ENCODE assay signal across 21 cellular contexts in the genomic region with DNA sequence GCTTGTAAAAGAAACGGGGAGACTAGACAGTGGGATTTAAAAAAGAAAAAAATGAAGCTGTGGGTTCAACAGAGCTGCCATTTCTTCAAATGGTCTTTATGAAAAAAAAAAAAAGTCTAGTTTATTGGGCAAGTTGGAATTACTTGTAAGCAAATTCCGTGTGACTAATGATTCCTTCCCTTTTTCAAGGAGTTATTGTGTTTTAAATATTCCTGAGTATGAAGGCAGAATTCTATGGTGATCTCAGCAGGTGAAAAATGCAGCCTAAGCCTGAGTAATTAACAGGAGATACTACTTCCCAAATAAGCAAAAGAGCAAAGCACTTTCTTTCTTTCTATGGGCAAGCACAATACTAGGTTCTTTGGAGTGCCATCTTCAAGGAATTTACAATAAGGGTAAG.
DNase-seq lines count a peak whose midpoint lies in the region; ATAC-seq and TF ChIP-seq lines count a peak whose summit lies in the region.
"Had no signal": no experiment of that assay in that cellular context is flagged by ENCODE, and none has a peak within 500 bp of the region (broad histone marks: within the 10 kb centered on the region; RNA-seq: fewer than 3 reads in every experiment).

No MANE protein-coding gene starts in this region.

- ATAC-seq in GM19455 (IDR thresholded peaks at IDR 0.05; ENCODE audit: unreplicated experiment) (no peak), HG03565 (IDR thresholded peaks at IDR 0.05; ENCODE audit: unreplicated experiment) (no peak), HG02610 (IDR thresholded peaks at IDR 0.05; ENCODE audit: unreplicated experiment) (no peak)
- ATAC-seq: activated T-cell treated with anti-CD3 and anti-CD28 coated beads, Interleukin-2, amount 50 U/mL, for 72 hours; mucosa of descending colon; Panc1 had no signal

- DNase-seq in NCI-H69 (lab: John Stamatoyannopoulos, UW) (peak; percentile 45), caudate nucleus (lab: John Stamatoyannopoulos, UW) (no peak), kidney tubule cell (ENCODE audit: low spot score) (peak; percentile 54), left ventricle myocardium inferior (no peak)
- DNase-seq: activated CD4-positive, alpha-beta T cell treated with anti-CD3 and anti-CD28 coated beads, Interleukin-2, amount 10 ng/mL, durations not matched to agents 7 days and 5 days; activated naive CD4-positive, alpha-beta T cell treated with anti-CD3 and anti-CD28 coated beads, Interleukin-2, amount 10 ng/mL, durations not matched to agents 7 days and 5 days; activated T-cell treated with anti-CD3 and anti-CD28 coated beads, Interleukin-2, amount 50 U/mL, for 72 hours; BE2C; central memory CD4-positive, alpha-beta T cell; GF-D8; lower lobe of right lung; mucosa of descending colon; NCI-H1048; pancreas; stimulated activated CD4-positive, alpha-beta T cell treated with anti-CD3 and anti-CD28 coated beads, Interleukin-2, amount 100 ng/mL, for 24 hours had no signal

- intact Hi-C loops in left ventricle myocardium inferior (cut with micrococcal nuclease): no loop called here

- H3K4me3 ChIP-seq in left ventricle myocardium inferior: no peak overlapping the region
- H3K4me3 ChIP-seq: lower lobe of right lung, mucosa of descending colon, pancreas, right atrium auricular region had no signal

- H3K27ac ChIP-seq in C4-2B: peak overlapping the region; percentile 97
- peak overlapping the region; percentile 94 for H3K27ac ChIP-seq in caudate nucleus (ENCODE audit: low read depth, low read length)
- no peak overlapping the region for H3K27ac ChIP-seq in left ventricle myocardium inferior (replicated peaks)
- H3K27ac ChIP-seq: lower lobe of right lung, pancreas, right atrium auricular region had no signal

- no peaks in the 10 kb centered on the region for H3K36me3 ChIP-seq in left ventricle myocardium inferior
- H3K36me3 ChIP-seq: BE2C, lower lobe of right lung, pancreas, right atrium auricular region had no signal

- H3K4me1 ChIP-seq in left ventricle myocardium inferior: peaks cover 22% of the 10 kb centered on the region
- H3K4me1 ChIP-seq: BE2C had no signal

- no peaks in the 10 kb centered on the region for H3K9me3 ChIP-seq in left ventricle myocardium inferior (replicated peaks)
- H3K9me3 ChIP-seq: BE2C, lower lobe of right lung, mucosa of descending colon, pancreas, right atrium auricular region had no signal

- no peak for TF ChIP-seq CTCF in C4-2B (conservative IDR thresholded peaks at IDR 0.05)
- TF ChIP-seq CTCF in left ventricle myocardium inferior (IDR thresholded peaks at IDR 0.05; ENCODE audit: borderline replicate concordance): no peak

- H3K27me3 ChIP-seq in left ventricle myocardium inferior (ENCODE audit: low read depth): no peaks in the 10 kb centered on the region
- H3K27me3 ChIP-seq: BE2C, pancreas, right atrium auricular region had no signal

Comparison
In these comparisons a context has a peak if more than half of its experiments do, and no peak if none do; other contexts are left out.
1. DNase-seq: peak in NCI-H69 (single experiment) and kidney tubule cell (single experiment); none in caudate nucleus (0 of 61) and left ventricle myocardium inferior (single experiment).